ENCODE assay signal across 8 cellular contexts in genomic region chr3:182980204-182981037, GRCh38. TPM values are rescaled to one million over a fixed set of nuclear protein-coding genes. Genes with fewer than 3 reads are reported as not detected.
DNase-seq lines count a peak whose midpoint lies in the region; ATAC-seq and TF ChIP-seq lines count a peak whose summit lies in the region.

Gene DCUN1D1, minus strand, starts transcription at chr3:182980538. Its CDS starts 49 bp downstream, at chr3:182980489.

- peaks cover 10% of the 10 kb centered on the region for H3K4me1 ChIP-seq in HAP-1
- peaks cover 15% of the 10 kb centered on the region for H3K4me1 ChIP-seq in MM.1S (ENCODE audit: low read length)
- peaks cover 0 to 29% (median 15%) of the 10 kb centered on the region in 3 donors for H3K4me1 ChIP-seq in gastroesophageal sphincter

- peak; percentile 79 for TF ChIP-seq POLR2A in gastroesophageal sphincter (IDR thresholded peaks at IDR 0.05)

- CTCF ChIA-PET in activated naive CD4-positive, alpha-beta T cell treated with anti-CD3 and anti-CD28 coated beads for 36 hours (lab: Charles Lee), result interaction anchor here (0.6 to 1.1 kb wide), 2 partner anchors 154 to 403 kb away, joined by 4 to 7 read pairs; no protein-coding TSS in a partner anchor

- peak within 1 kb of the TSS; percentile 88 for H3K4me3 Mint-ChIP-seq in activated naive CD4-positive, alpha-beta T cell treated with anti-CD3 and anti-CD28 coated beads for 36 hours

- H4K20me1 ChIP-seq in MM.1S (ENCODE audit: insufficient read depth, low read length), result peaks cover 8% of the 10 kb centered on the region; the same call in 1 of the 2 replicates

- H3K27me3 Mint-ChIP-seq in activated naive CD4-positive, alpha-beta T cell treated with anti-CD3 and anti-CD28 coated beads for 36 hours (ENCODE audit: low read depth), result no peaks in the 10 kb centered on the region

- peaks cover 20% of the 10 kb centered on the region for H3K4me1 Mint-ChIP-seq in activated naive CD4-positive, alpha-beta T cell treated with anti-CD3 and anti-CD28 coated beads for 36 hours (ENCODE audit: low read depth)

- no peaks in the 10 kb centered on the region for H3K9me2 ChIP-seq in MM.1S (replicated peaks; ENCODE audit: insufficient read depth, low read length)

- intact Hi-C loops in activated naive CD4-positive, alpha-beta T cell treated with anti-CD3 and anti-CD28 coated beads for 36 hours (cut with micrococcal nuclease), result loop anchor here (5.0 kb wide), 1 partner anchor 177 kb away; no protein-coding TSS in a partner anchor

- H2AFZ ChIP-seq in MM.1S (ENCODE audit: low read length), result peak within 1 kb of the TSS; percentile 87

- no peak for TF ChIP-seq CTCF in MM.1S (IDR thresholded peaks at IDR 0.05; ENCODE audit: low read length)
- no peak for TF ChIP-seq CTCF in gastroesophageal sphincter (IDR thresholded peaks at IDR 0.05)

- H3K27ac ChIP-seq in MM.1S (ENCODE audit: low read length) (no peak within 1 kb of the TSS), SK-N-MC (no peak within 1 kb of the TSS), gastroesophageal sphincter (peak within 1 kb of the TSS; percentile 91 to 95 (median 94)), substantia nigra (ENCODE audit: low read depth, low read length, poor library complexity, severe bottlenecking) (peak within 1 kb of the TSS; percentile 88)

- H3K36me3 ChIP-seq in HAP-1 (replicated peaks) (no peaks in the 10 kb centered on the region), MM.1S (replicated peaks; ENCODE audit: insufficient read depth, low read length) (no peaks in the 10 kb centered on the region), SK-N-MC (ENCODE audit: insufficient read depth, low read length) (peaks cover 4% of the 10 kb centered on the region; the same call in 1 of the 2 replicates), gastroesophageal sphincter (no peaks in the 10 kb centered on the region)

- peak within 1 kb of the TSS; percentile 73 for H3K9ac ChIP-seq in MM.1S (ENCODE audit: low read length)
- peak within 1 kb of the TSS; percentile 83 for H3K9ac ChIP-seq in SK-N-MC (ENCODE audit: insufficient read length)

- H3K36me3 Mint-ChIP-seq in activated naive CD4-positive, alpha-beta T cell treated with anti-CD3 and anti-CD28 coated beads for 36 hours (ENCODE audit: low read depth), result no peaks in the 10 kb centered on the region

- H3K4me3 ChIP-seq in HAP-1, result peak within 1 kb of the TSS; percentile 76
- peak within 1 kb of the TSS; percentile 80 for H3K4me3 ChIP-seq in MM.1S (ENCODE audit: low read length)
- H3K4me3 ChIP-seq in SK-N-MC, result peak within 1 kb of the TSS; percentile 95
- peak within 1 kb of the TSS; percentile 98 to 100 for H3K4me3 ChIP-seq in gastroesophageal sphincter

- no peak for TF ChIP-seq EP300 in gastroesophageal sphincter (IDR thresholded peaks at IDR 0.05)

- no peaks in the 10 kb centered on the region for H3K9me3 ChIP-seq in HAP-1
- no peaks in the 10 kb centered on the region for H3K9me3 ChIP-seq in MM.1S (replicated peaks; ENCODE audit: insufficient read depth, low read length)
- no peaks in the 10 kb centered on the region for H3K9me3 ChIP-seq in SK-N-MC (ENCODE audit: low read depth, low read length)
- no peaks in the 10 kb centered on the region for H3K9me3 ChIP-seq in gastroesophageal sphincter

- peak within 1 kb of the TSS; percentile 88 for H3K4me2 ChIP-seq in MM.1S (ENCODE audit: low read depth, low read length)

- peaks cover 9% of the 10 kb centered on the region for H3F3A ChIP-seq in MM.1S (ENCODE audit: insufficient read depth, low read length)

- H3K27me3 ChIP-seq in HAP-1 (ENCODE audit: low read depth) (no peaks in the 10 kb centered on the region), MM.1S (replicated peaks; ENCODE audit: insufficient read depth, low read length) (no peaks in the 10 kb centered on the region), gastroesophageal sphincter (no peaks in the 10 kb centered on the region)

- in situ Hi-C loops in HAP-1 (cut with MboI; ENCODE audit: low sequenced_read_pairs), result no loop called here

- WGBS in gastroesophageal sphincter (ENCODE audit: low coverage in 1 of 2), 2 donors, result 0% methylated on average over 1 of the region's 106 CpGs; no CpG with 5 or more reads in 1 of the 2 donors

- peak within 1 kb of the TSS; percentile 83 for H3K27ac Mint-ChIP-seq in activated naive CD4-positive, alpha-beta T cell treated with anti-CD3 and anti-CD28 coated beads for 36 hours

- H3K9me3 Mint-ChIP-seq in activated naive CD4-positive, alpha-beta T cell treated with anti-CD3 and anti-CD28 coated beads for 36 hours, result no peaks in the 10 kb centered on the region

- peak; percentile 97 for ATAC-seq in gastroesophageal sphincter

- H3K79me2 ChIP-seq in MM.1S (ENCODE audit: low read length), result peaks cover 45% of the 10 kb centered on the region

- peak; percentile 99 for DNase-seq in GM03348 (ENCODE audit: low spot score)
- DNase-seq in HAP-1 (ENCODE audit: low spot score in 2 of 2), result peak; percentile 68 to 91
- peak; percentile 94 for DNase-seq in MM.1S
- DNase-seq in SK-N-MC (ENCODE audit: low read depth, low spot score), result no peak
- DNase-seq in activated naive CD4-positive, alpha-beta T cell treated with anti-CD3 and anti-CD28 coated beads for 36 hours, result peak; percentile 88
- DNase-seq in nucleus accumbens (lab: John Stamatoyannopoulos, UW), result peak in 55 of 56 donors; percentile 26 to 90 (median 76)
- DNase-seq in substantia nigra (lab: John Stamatoyannopoulos, UW), result peak; percentile 28 to 92 (median 75)

RNA-seq across cellular contexts. Expression of gene DCUN1D1, which starts in this region (rescaled TPM):
- 10 to 100 TPM; 38.4 to 40.5 TPM for total RNA-seq in activated naive CD4-positive, alpha-beta T cell treated with anti-CD3 and anti-CD28 coated beads for 36 hours
- total RNA-seq in gastroesophageal sphincter, result 10 to 100 TPM; 35.6 to 48.3 (median 42.8) TPM

Comparison
In these comparisons a context has a peak if more than half of its experiments do, and no peak if none do; other contexts are left out.
1. H3K27ac ChIP-seq: peak in gastroesophageal sphincter (4 of 4) and substantia nigra (single experiment); none in MM.1S (single experiment) and SK-N-MC (single experiment).
2. Peak in every context shown above with its lines, with median percentiles within 50 percentile points of each other: H3K4me3 ChIP-seq.